In genomic region chr17:2929881-2930533, GRCh38 we compare ENCODE assay signal across 8 cellular contexts.
DNase-seq lines count a peak whose midpoint lies in the region; ATAC-seq, FAIRE-seq and TF ChIP-seq lines count a peak whose summit lies in the region.

No MANE protein-coding gene starts in this region.

- CTCF ChIA-PET in PC-9 (lab: Charles Lee) (interaction anchor here (1.8 kb wide), 1 partner anchor 74 kb away, joined by 8 read pairs; no protein-coding TSS in a partner anchor), GM12878 (lab: Yijun Ruan, JAX) (interaction anchor here (0.6 to 1.8 kb wide), 7 partner anchors 15 to 547 kb away, joined by 3 to 7 read pairs (median 3); no protein-coding TSS in a partner anchor)

- H3K9me3 ChIP-seq in PC-9 (ENCODE audit: insufficient read depth, low read depth) = no peaks in the 10 kb centered on the region
- no peaks in the 10 kb centered on the region for H3K9me3 ChIP-seq in GM12878 (replicated peaks; ENCODE audit: control insufficient read depth, insufficient read depth, low read length)
- no peaks in the 10 kb centered on the region for H3K9me3 ChIP-seq in liver (ENCODE audit: control insufficient read depth in 4 of 4, low read length in 3 of 4)
- H3K9me3 ChIP-seq in aorta (ENCODE audit: control insufficient read depth, low read length) = no peaks in the 10 kb centered on the region

- intact Hi-C loops in PC-9 (cut with micrococcal nuclease; ENCODE audit: unreplicated experiment) = loop anchor here (1.0 to 5.0 kb wide), 4 partner anchors 75 to 143 kb away; no protein-coding TSS in a partner anchor
- intact Hi-C loops in GM12878 (cut with micrococcal nuclease; ENCODE audit: unreplicated experiment) = loop anchor here (1.0 to 5.0 kb wide), 4 partner anchors 81 to 143 kb away; no protein-coding TSS in a partner anchor
- intact Hi-C loops in aorta (cut with DNase I) = no loop called here

- TF ChIP-seq RAD21 in GM12878 (IDR thresholded peaks at IDR 0.05; ENCODE audit: insufficient read depth, low read depth, low read length) (peak; percentile 44), liver (IDR thresholded peaks at IDR 0.05) (peak; percentile 53 to 74)

- RAD21 ChIA-PET in GM12878 (lab: Charles Lee; ENCODE audit: unreplicated experiment) = no interaction called here

- TF ChIP-seq EP300 in GM12878 (IDR thresholded peaks at IDR 0.05; ENCODE audit: borderline replicate concordance in 1 of 2, control insufficient read depth in 1 of 2, low read depth in 2 of 2, low read length in 2 of 2) = no peak

- H3K27me3 ChIP-seq in PC-9 (ENCODE audit: insufficient read depth, low read depth) = no peaks in the 10 kb centered on the region
- H3K27me3 ChIP-seq in GM12878 (replicated peaks in 1 of 2; ENCODE audit: control insufficient read depth in 2 of 2, insufficient read depth in 2 of 2, low read length in 1 of 2) = no peaks in the 10 kb centered on the region
- peaks cover 0 to 2% (median 0%) of the 10 kb centered on the region in 4 donors for H3K27me3 ChIP-seq in liver (ENCODE audit: control insufficient read depth in 4 of 4, insufficient read depth in 4 of 4, low read length in 3 of 4)
- H3K27me3 ChIP-seq in aorta (ENCODE audit: control insufficient read depth in 1 of 2, insufficient read depth in 2 of 2, low read length in 1 of 2) = no peaks in the 10 kb centered on the region

- DNase-seq in activated CD4-positive, alpha-beta T cell treated with anti-CD3 and anti-CD28 coated beads for 24 hours (ENCODE audit: low read depth in 2 of 2) = peak; percentile 9 to 18
- no peak for DNase-seq in activated CD4-positive, alpha-beta T cell treated with anti-CD3 and anti-CD28 coated beads for 1 hour
- peak in 1 of 2 experiments; percentile 49 for DNase-seq in PC-9
- DNase-seq in GM12878 (ENCODE audit: low read depth, low spot score) = no peak
- DNase-seq in aorta = no peak
- no peak for DNase-seq in glomerular visceral epithelial cell (ENCODE audit: extremely low spot score)

- H4K20me1 ChIP-seq in PC-9 (ENCODE audit: insufficient read depth) (no peaks in the 10 kb centered on the region), GM12878 (ENCODE audit: control insufficient read depth, insufficient read depth) (no peaks in the 10 kb centered on the region)

- H3K4me3 ChIP-seq in PC-9 = no peak overlapping the region
- H3K4me3 ChIP-seq in GM12878 = no peak overlapping the region
- no peak overlapping the region for H3K4me3 ChIP-seq in liver (ENCODE audit: low read depth in 1 of 3, low read length in 3 of 3)
- H3K4me3 ChIP-seq in aorta (ENCODE audit: low read length in 2 of 2) = no peak overlapping the region

- no peaks in the 10 kb centered on the region for H3K9me2 ChIP-seq in PC-9 (ENCODE audit: insufficient read depth)

- H3K27ac ChIP-seq in PC-9 = no peak overlapping the region
- H3K27ac ChIP-seq in GM12878 (ENCODE audit: control insufficient read depth, insufficient read depth) = no peak overlapping the region
- no peak overlapping the region for H3K27ac ChIP-seq in liver (ENCODE audit: low read depth in 1 of 2, low read length in 2 of 2)
- H3K27ac ChIP-seq in aorta (ENCODE audit: low read depth in 1 of 2, low read length in 2 of 2) = no peak overlapping the region

- no peak for FAIRE-seq in GM12878 (lab: Jason Lieb, UNC)

- no peaks in the 10 kb centered on the region; the same call in 1 of the 2 replicates for H3K4me1 ChIP-seq in PC-9 (replicated peaks; ENCODE audit: insufficient read depth)
- no peaks in the 10 kb centered on the region for H3K4me1 ChIP-seq in GM12878 (ENCODE audit: control insufficient read depth, insufficient read depth, low read length)
- H3K4me1 ChIP-seq in liver (ENCODE audit: control insufficient read depth in 4 of 4, insufficient read depth in 4 of 4, low read length in 3 of 4) = no peaks in the 10 kb centered on the region
- no peaks in the 10 kb centered on the region for H3K4me1 ChIP-seq in aorta (ENCODE audit: control insufficient read depth in 1 of 2, insufficient read depth in 2 of 2, low read length in 2 of 2)

- WGBS in GM12878 (ENCODE audit: insufficient coverage, insufficient replicate concordance, low lambda C conversion rate, missing lambda C conversion rate) = 8% methylated on average over 15 of the region's 15 CpGs
- 53% methylated on average over 15 of the region's 15 CpGs for WGBS in liver
- WGBS in aorta, 2 donors = 71 to 72% methylated on average over 15 of the region's 15 CpGs

- 0 out of 2 replicates have a peak, but pooled peaks cover 4% of the 10 kb centered on the region for H3F3A ChIP-seq in PC-9 (ENCODE audit: insufficient read depth, low read depth)

- peak; percentile 76 for ATAC-seq in GM12878
- ATAC-seq in aorta (ENCODE audit: low FRiP score) = peak; percentile 53
- ATAC-seq in HG03045 (IDR thresholded peaks at IDR 0.05; ENCODE audit: unreplicated experiment) = no peak

- H3K36me3 ChIP-seq in PC-9 (ENCODE audit: low read depth) = no peaks in the 10 kb centered on the region
- H3K36me3 ChIP-seq in GM12878 (ENCODE audit: control insufficient read depth in 2 of 2, insufficient read depth in 2 of 2, low read length in 1 of 2) = no peaks in the 10 kb centered on the region
- H3K36me3 ChIP-seq in liver (ENCODE audit: control insufficient read depth in 4 of 4, insufficient read depth in 3 of 4, low read depth in 1 of 4, low read length in 3 of 4) = no peaks in the 10 kb centered on the region
- no peaks in the 10 kb centered on the region for H3K36me3 ChIP-seq in aorta (ENCODE audit: control insufficient read depth in 1 of 2, insufficient read depth in 2 of 2, low read length in 1 of 2)

- SMC1A ChIA-PET in GM12878 (lab: Charles Lee; ENCODE audit: uncharacterized antibody, unreplicated experiment) = interaction anchor here (1.3 kb wide), 1 partner anchor 101 kb away, joined by 3 read pairs; no protein-coding TSS in a partner anchor

- BruUV-seq in PC-9 (replicated peaks; lab: Mats Ljungman, UMichigan) = no TSS peak
- no TSS peak for BruUV-seq in GM12878 (replicated peaks; lab: Mats Ljungman, UMichigan)

- H3K79me2 ChIP-seq in PC-9 (ENCODE audit: low read depth) (no peaks in the 10 kb centered on the region), GM12878 (ENCODE audit: control insufficient read depth, insufficient read depth, low read length) (no peaks in the 10 kb centered on the region)

- no peak for TF ChIP-seq POLR2A in GM12878 (IDR thresholded peaks at IDR 0.05; ENCODE audit: low read depth, low read length)

- no peak overlapping the region for H2AFZ ChIP-seq in PC-9
- no peak overlapping the region for H2AFZ ChIP-seq in GM12878 (ENCODE audit: control insufficient read depth, low read depth, low read length)

- H3K4me2 ChIP-seq in PC-9 = no peak overlapping the region
- H3K4me2 ChIP-seq in GM12878 (ENCODE audit: control insufficient read depth, insufficient read depth) = no peak overlapping the region

- TF ChIP-seq CTCF in PC-9 (conservative IDR thresholded peaks at IDR 0.05) (peak; percentile 96), GM12878 (IDR thresholded peaks at IDR 0.05 in 2 of 3, conservative IDR thresholded peaks at IDR 0.05 in 1 of 3; ENCODE audit: control insufficient read depth in 2 of 3, extremely low read depth in 1 of 3, insufficient read depth in 1 of 3, low read depth in 3 of 3, low read length in 3 of 3) (peak; percentile 43 to 71 (median 49)), liver (IDR thresholded peaks at IDR 0.05; ENCODE audit: low read depth, low read length, missing input control) (peak; percentile 38)

- POLR2A ChIA-PET in PC-9 (lab: Charles Lee; ENCODE audit: unreplicated experiment) = no interaction called here
- POLR2A ChIA-PET in GM12878 (lab: Charles Lee) = no interaction called here

- H3K9ac ChIP-seq in GM12878 (ENCODE audit: control insufficient read depth, insufficient read depth, low read length) (no peak overlapping the region), liver (ENCODE audit: low read depth in 1 of 2, low read length in 2 of 2) (no peak overlapping the region)

- in situ Hi-C loops in GM12878 (cut with MboI) = no loop called here

TF ChIP-seq in GM12878, 131 proteins besides CTCF, POLR2A, EP300 and RAD21 (continues in another document):
- TF ChIP-seq NR2C2 (IDR thresholded peaks at IDR 0.05; ENCODE audit: borderline replicate concordance, control insufficient read depth, insufficient read length, low read depth) = no peak
- no peak for TF ChIP-seq CBX5 (IDR thresholded peaks at IDR 0.05; ENCODE audit: low read depth)
- TF ChIP-seq USF1 (IDR thresholded peaks at IDR 0.05; ENCODE audit: borderline replicate concordance, extremely low read length, insufficient read depth, low read depth, low read length) = peak; percentile 23

TF ChIP-seq in liver, 16 proteins besides CTCF, POLR2A, EP300 and RAD21:
- TF ChIP-seq FOXA2 (IDR thresholded peaks at IDR 0.05) (no peak), EGR1 (IDR thresholded peaks at IDR 0.05; ENCODE audit: low read depth in 2 of 2) (no peak), FOXA1 (IDR thresholded peaks at IDR 0.05) (no peak), MAX (IDR thresholded peaks at IDR 0.05) (no peak)

Comparison
In these comparisons a context has a peak if more than half of its experiments do, and no peak if none do; other contexts are left out.
1. DNase-seq: peak in activated CD4-positive, alpha-beta T cell treated with anti-CD3 and anti-CD28 coated beads for 24 hours (2 of 2); none in activated CD4-positive, alpha-beta T cell treated with anti-CD3 and anti-CD28 coated beads for 1 hour (single experiment), GM12878 (single experiment), aorta (0 of 2) and glomerular visceral epithelial cell (single experiment).
2. CTCF ChIP-seq: peak in every context shown above with its lines; median percentile 96 in PC-9; 49 in GM12878; 38 in liver.
3. intact Hi-C loops: an anchor here in PC-9 (1.0 to 5.0 kb wide) and GM12878 (1.0 to 5.0 kb wide); none called in aorta.